27 cellular contexts compared by ENCODE assay signal in the genomic region with DNA sequence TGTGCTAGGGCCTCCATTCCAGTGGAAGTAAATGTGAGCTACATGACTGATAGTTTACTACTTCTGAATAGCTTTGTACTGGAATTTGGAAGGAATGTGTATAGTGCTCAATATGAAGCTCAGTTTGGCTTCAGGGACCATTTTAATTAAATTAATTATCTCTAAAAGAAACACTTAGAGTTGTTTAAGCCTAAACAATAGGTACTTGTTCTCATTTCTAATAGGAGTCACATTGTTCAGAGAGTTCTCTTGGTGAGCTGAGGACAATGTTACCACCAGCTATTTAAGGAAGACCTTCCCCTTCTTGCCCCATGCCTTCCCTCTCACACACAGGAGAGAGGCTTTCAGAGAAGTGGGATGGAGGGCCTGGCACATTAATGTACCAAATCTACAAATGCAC.
"Had no signal": no experiment of that assay in that cellular context is flagged by ENCODE, and none has a peak within 500 bp of the region (broad histone marks: within the 10 kb centered on the region; RNA-seq: fewer than 3 reads in every experiment).

No MANE protein-coding gene starts in this region.

- H3K36me3 ChIP-seq: esophagus squamous epithelium, lower lobe of right lung, neutrophil, pancreas, right atrium auricular region, suprapubic skin, transverse colon, upper lobe of right lung, uterus had no signal

- DNase-seq: cortex of kidney; effector memory CD8-positive, alpha-beta T cell; erythroblast; esophagus squamous epithelium; head of caudate nucleus; left ventricle myocardium superior; lower lobe of right lung; natural killer cell; pancreas; stimulated activated CD4-positive, alpha-beta T cell treated with anti-CD3 and anti-CD28 coated beads, Interleukin-12 subunit alpha, Interleukin-12 subunit beta, amount 100 ng/mL, for 4 hours; stimulated activated CD4-positive, alpha-beta T cell treated with anti-CD3 and anti-CD28 coated beads, Interleukin-1b, Interleukin-23, amount 100 ng/mL, for 48 hours; stimulated activated CD4-positive, alpha-beta T cell treated with anti-CD3 and anti-CD28 coated beads, Interleukin-4, amount 100 ng/mL, for 1 hour; stimulated activated CD8-positive, alpha-beta memory T cell treated with anti-CD3 and anti-CD28 coated beads, Interleukin-4, amount 100 ng/mL, for 48 hours; stimulated activated naive CD4-positive, alpha-beta T cell; stimulated activated naive CD8-positive, alpha-beta T cell treated with anti-CD3 and anti-CD28 coated beads, Interleukin-15, amount 100 ng/mL, for 72 hours; transverse colon; upper lobe of right lung; uterus had no signal

- H3K4me3 ChIP-seq: esophagus squamous epithelium, lower lobe of right lung, pancreas, right atrium auricular region, smooth muscle cell, suprapubic skin, transverse colon, upper lobe of right lung, uterus had no signal

- H3K4me1 Mint-ChIP-seq: memory B cell; stimulated activated naive CD8-positive, alpha-beta T cell treated with anti-CD3 and anti-CD28 coated beads, Interleukin-15, amount 100 ng/mL, for 72 hours had no signal

- H3K4me1 ChIP-seq: lower lobe of right lung, pancreas, transverse colon, upper lobe of right lung, uterus had no signal

- H3K9me3 Mint-ChIP-seq: effector memory CD8-positive, alpha-beta T cell; memory B cell; natural killer cell; stimulated activated naive CD8-positive, alpha-beta T cell treated with anti-CD3 and anti-CD28 coated beads, Interleukin-15, amount 100 ng/mL, for 72 hours had no signal

- H3K4me3 Mint-ChIP-seq: effector memory CD8-positive, alpha-beta T cell; memory B cell; natural killer cell; stimulated activated naive CD8-positive, alpha-beta T cell treated with anti-CD3 and anti-CD28 coated beads, Interleukin-15, amount 100 ng/mL, for 72 hours had no signal

- ATAC-seq: effector memory CD8-positive, alpha-beta T cell; left ventricle myocardium superior; lower lobe of right lung; natural killer cell; pancreas; sciatic nerve; stimulated activated naive CD8-positive, alpha-beta T cell treated with anti-CD3 and anti-CD28 coated beads, Interleukin-15, amount 100 ng/mL, for 72 hours; upper lobe of right lung had no signal

- FAIRE-seq: endometrium, frontal cortex, pancreas had no signal

- H3K27ac Mint-ChIP-seq: effector memory CD8-positive, alpha-beta T cell; memory B cell; natural killer cell; progenitor cell of endocrine pancreas; stimulated activated naive CD8-positive, alpha-beta T cell treated with anti-CD3 and anti-CD28 coated beads, Interleukin-15, amount 100 ng/mL, for 72 hours had no signal

- H3K27me3 Mint-ChIP-seq: effector memory CD8-positive, alpha-beta T cell; memory B cell; stimulated activated naive CD8-positive, alpha-beta T cell treated with anti-CD3 and anti-CD28 coated beads, Interleukin-15, amount 100 ng/mL, for 72 hours had no signal

- H3K27me3 ChIP-seq: esophagus squamous epithelium, neutrophil, pancreas, right atrium auricular region, suprapubic skin, transverse colon, upper lobe of right lung, uterus had no signal

- H3K4me2 ChIP-seq: smooth muscle cell had no signal

- H3K9me3 ChIP-seq: esophagus squamous epithelium, lower lobe of right lung, neutrophil, pancreas, right atrium auricular region, suprapubic skin, transverse colon, upper lobe of right lung, uterus had no signal

- H3K36me3 Mint-ChIP-seq: natural killer cell had no signal

- H3K27ac ChIP-seq: esophagus squamous epithelium, lower lobe of right lung, neutrophil, pancreas, right atrium auricular region, suprapubic skin, transverse colon, upper lobe of right lung, uterus had no signal
